In genomic region chr11:119361056-119361787, GRCh38 we compare ENCODE assay signal across 8 cellular contexts. TPM values are rescaled to one million over a fixed set of nuclear protein-coding genes. Genes with fewer than 3 reads are reported as not detected.
DNase-seq lines count a peak whose midpoint lies in the region; ATAC-seq and FAIRE-seq lines count a peak whose summit lies in the region.

No MANE protein-coding gene starts in this region.

- peak; percentile 83 for FAIRE-seq in HTR-8/SVneo (lab: Jason Lieb, UNC)

- in situ Hi-C loops in Caki2 (cut with HindIII; ENCODE audit: low pct_unique_long_range_greater_than_20kb, low sequenced_read_pairs) = no loop called here

- DNase-seq in Caki2 (ENCODE audit: low read depth) (peak; percentile 81), HTR-8/SVneo (ENCODE audit: insufficient read length, low spot score) (peak; percentile 87), RPMI8226 (peak; percentile 44), fibroblast of gingiva (ENCODE audit: low read depth) (peak; percentile 60), occipital lobe (lab: John Stamatoyannopoulos, UW) (peak; percentile 80)
- no peak for DNase-seq in effector CD4-positive, alpha-beta T cell

- no peak for ATAC-seq in GM21423 (IDR thresholded peaks at IDR 0.05; ENCODE audit: unreplicated experiment)
- no peak for ATAC-seq in HG03571 (IDR thresholded peaks at IDR 0.05; ENCODE audit: unreplicated experiment)

RNA-seq across cellular contexts. Expression of gene MFRP, which starts 14.7 kb away (rescaled TPM):
- total RNA-seq in Caki2 (2014; rRNA removed; shearing (Covaris generic); ENCODE audit: low replicate concordance) = not detected in 2 replicates
- not detected for total RNA-seq in occipital lobe

RNA-seq across cellular contexts. Expression of gene USP2, which starts 20.3 kb away (rescaled TPM):
- total RNA-seq in Caki2 (2014; rRNA removed; shearing (Covaris generic); ENCODE audit: low replicate concordance) = 3.7 TPM in 1 of 2 replicates, not detected in the other
- total RNA-seq in occipital lobe = 1.6 TPM

RNA-seq across cellular contexts. Expression of gene C1QTNF5, which starts 20.5 kb away (rescaled TPM):
- total RNA-seq in Caki2 (2014; rRNA removed; shearing (Covaris generic); ENCODE audit: low replicate concordance) = not detected in 2 replicates
- 4.2 TPM for total RNA-seq in occipital lobe

RNA-seq across cellular contexts. Expression of gene RNF26, which starts 26.9 kb away (rescaled TPM):
- 8.0 and 13.4 TPM in 2 replicates for total RNA-seq in Caki2 (2014; rRNA removed; shearing (Covaris generic); ENCODE audit: low replicate concordance)
- 1.6 TPM for total RNA-seq in occipital lobe

RNA-seq across cellular contexts. Expression of gene MCAM, which starts 44.3 kb away (rescaled TPM):
- 0.27 TPM in 1 of 2 replicates, not detected in the other for total RNA-seq in Caki2 (2014; rRNA removed; shearing (Covaris generic); ENCODE audit: low replicate concordance)
- total RNA-seq in occipital lobe = 10.6 TPM
